ENCODE assay signal across 26 cellular contexts in the genomic region with DNA sequence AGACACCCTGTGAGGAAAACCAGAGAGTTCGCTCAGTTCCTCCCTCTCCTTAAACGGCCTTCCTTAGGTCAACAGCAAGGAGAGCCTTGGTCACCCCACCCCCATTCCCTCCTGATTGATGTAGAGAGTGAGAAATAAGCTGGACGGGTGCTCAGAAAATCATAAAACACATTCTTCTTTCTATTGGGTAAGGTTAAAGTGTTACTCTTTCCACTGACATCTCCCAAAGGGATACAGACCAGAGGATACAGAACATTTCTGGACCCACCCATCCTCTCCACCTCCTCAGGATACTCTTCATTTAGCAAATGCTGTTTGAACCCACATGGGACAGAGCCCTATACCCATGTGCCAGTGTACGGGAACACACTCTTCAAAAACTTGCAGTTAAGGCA. TPM values are rescaled to one million over a fixed set of nuclear protein-coding genes. Genes with fewer than 3 reads are reported as not detected.
A peak's percentile ranks its signal among the peaks of the same experiment; 100 is the strongest.
DNase-seq lines count a peak whose midpoint lies in the region; ATAC-seq lines count a peak whose summit lies in the region.
"Had no signal": no experiment of that assay in that cellular context is flagged by ENCODE, and none has a peak within 500 bp of the region (broad histone marks: within the 10 kb centered on the region; RNA-seq: fewer than 3 reads in every experiment).

No MANE protein-coding gene starts in this region.

- H3K4me3 Mint-ChIP-seq in activated naive CD4-positive, alpha-beta T cell treated with anti-CD3 and anti-CD28 coated beads, Interleukin-2, amount 50 U/mL, for 24 hours, result peak overlapping the region; percentile 72
- H3K4me3 Mint-ChIP-seq in activated naive CD8-positive, alpha-beta T cell treated with anti-CD3 and anti-CD28 coated beads for 36 hours, result peak overlapping the region; percentile 14
- peak overlapping the region; percentile 11 to 87 (median 72) for H3K4me3 Mint-ChIP-seq in naive thymus-derived CD4-positive, alpha-beta T cell

- H3K4me1 Mint-ChIP-seq in activated naive CD4-positive, alpha-beta T cell treated with anti-CD3 and anti-CD28 coated beads, Interleukin-2, amount 50 U/mL, for 24 hours, result peaks cover 18% of the 10 kb centered on the region
- peaks cover 7% of the 10 kb centered on the region for H3K4me1 Mint-ChIP-seq in activated naive CD8-positive, alpha-beta T cell treated with anti-CD3 and anti-CD28 coated beads for 36 hours
- peaks cover 7 to 46% (median 16%) of the 10 kb centered on the region in 7 donors for H3K4me1 Mint-ChIP-seq in naive thymus-derived CD4-positive, alpha-beta T cell

- DNase-seq in activated naive CD4-positive, alpha-beta T cell treated with Interleukin-2 at 50 U/mL for 16 hours, result no peak
- no peak for DNase-seq in activated naive CD8-positive, alpha-beta T cell treated with anti-CD3 and anti-CD28 coated beads for 36 hours
- DNase-seq in naive thymus-derived CD4-positive, alpha-beta T cell, result no peak
- DNase-seq in KG1 (lab: John Stamatoyannopoulos, UW) (no peak), 8988T (no peak), NCI-H69 (lab: John Stamatoyannopoulos, UW) (no peak)
- DNase-seq: C1 segment of cervical spinal cord; effector memory CD4-positive, alpha-beta T cell; hypothalamus; KBM-7; NCI-H2171; NCI-H526 treated with DMSO at 0.1 percent for 48 hours; stimulated activated CD4-positive, alpha-beta T cell treated with anti-CD3 and anti-CD28 coated beads, Interleukin-2, amount 100 ng/mL, for 48 hours had no signal

- no peak for ATAC-seq in naive thymus-derived CD4-positive, alpha-beta T cell
- no peak for ATAC-seq in HG03196 (IDR thresholded peaks at IDR 0.05; ENCODE audit: unreplicated experiment)

- peaks cover 0 to 6% of the 10 kb centered on the region in 2 donors for H3K4me1 ChIP-seq in naive thymus-derived CD4-positive, alpha-beta T cell (ENCODE audit: control insufficient read depth in 2 of 2, insufficient read depth in 2 of 2, low read length in 2 of 2)
- H3K4me1 ChIP-seq: HAP-1 had no signal

- CTCF ChIA-PET in naive thymus-derived CD4-positive, alpha-beta T cell (lab: Charles Lee), result interaction anchor here (0.9 kb wide), 1 partner anchor 25 kb away, joined by 4 read pairs; no protein-coding TSS in a partner anchor

- H3K36me3 ChIP-seq in naive thymus-derived CD4-positive, alpha-beta T cell (ENCODE audit: control insufficient read depth in 2 of 3, insufficient read depth in 3 of 3, low read length in 3 of 3), result no peaks in the 10 kb centered on the region
- H3K36me3 ChIP-seq: HAP-1, upper lobe of left lung had no signal

- H3K27ac ChIP-seq in naive thymus-derived CD4-positive, alpha-beta T cell (ENCODE audit: low read depth, low read length), result no peak overlapping the region
- H3K27ac ChIP-seq: RWPE1, SK-N-MC, upper lobe of left lung had no signal

- intact Hi-C loops in naive thymus-derived CD4-positive, alpha-beta T cell (cut with micrococcal nuclease), result loop anchor here in 1 of 2 donors (1.0 kb wide), 1 partner anchor 129 kb away; no protein-coding TSS in a partner anchor

- POLR2A ChIA-PET in naive thymus-derived CD4-positive, alpha-beta T cell (lab: Charles Lee), result interaction anchor here (0.9 kb wide), 2 partner anchors 23 to 50 kb away, joined by 4 read pairs; no protein-coding TSS in a partner anchor

- no peak overlapping the region for H3K27ac Mint-ChIP-seq in activated naive CD4-positive, alpha-beta T cell treated with anti-CD3 and anti-CD28 coated beads, Interleukin-2, amount 50 U/mL, for 24 hours
- H3K27ac Mint-ChIP-seq in activated naive CD8-positive, alpha-beta T cell treated with anti-CD3 and anti-CD28 coated beads for 36 hours, result no peak overlapping the region
- peak overlapping the region in 4 of 9 donors; percentile 56 to 85 (median 70) for H3K27ac Mint-ChIP-seq in naive thymus-derived CD4-positive, alpha-beta T cell
- H3K27ac Mint-ChIP-seq: activated naive CD4-positive, alpha-beta T cell treated with anti-CD3 and anti-CD28 coated beads, Interleukin-2, amount 50 U/mL, for 72 hours had no signal

- H3K4me3 ChIP-seq in naive thymus-derived CD4-positive, alpha-beta T cell (ENCODE audit: low read length), result no peak overlapping the region
- H3K4me3 ChIP-seq: HAP-1, SK-N-MC had no signal

- H3K27me3 Mint-ChIP-seq in activated naive CD4-positive, alpha-beta T cell treated with anti-CD3 and anti-CD28 coated beads, Interleukin-2, amount 50 U/mL, for 24 hours, result peaks cover 4% of the 10 kb centered on the region
- peaks cover 25% of the 10 kb centered on the region for H3K27me3 Mint-ChIP-seq in activated naive CD8-positive, alpha-beta T cell treated with anti-CD3 and anti-CD28 coated beads for 36 hours
- peaks cover 0 to 55% (median 13%) of the 10 kb centered on the region in 5 donors for H3K27me3 Mint-ChIP-seq in naive thymus-derived CD4-positive, alpha-beta T cell

- H3K27me3 ChIP-seq in naive thymus-derived CD4-positive, alpha-beta T cell (ENCODE audit: control insufficient read depth in 2 of 2, insufficient read depth in 2 of 2, low read length in 2 of 2), result no peaks in the 10 kb centered on the region

- no peaks in the 10 kb centered on the region for H3K36me3 Mint-ChIP-seq in activated naive CD4-positive, alpha-beta T cell treated with anti-CD3 and anti-CD28 coated beads, Interleukin-2, amount 50 U/mL, for 24 hours
- no peaks in the 10 kb centered on the region for H3K36me3 Mint-ChIP-seq in activated naive CD8-positive, alpha-beta T cell treated with anti-CD3 and anti-CD28 coated beads for 36 hours
- H3K36me3 Mint-ChIP-seq in naive thymus-derived CD4-positive, alpha-beta T cell, result no peaks in the 10 kb centered on the region
- H3K36me3 Mint-ChIP-seq: activated naive CD4-positive, alpha-beta T cell treated with anti-CD3 and anti-CD28 coated beads, Interleukin-2, amount 50 U/mL, for 72 hours had no signal

- H3K9me3 ChIP-seq in naive thymus-derived CD4-positive, alpha-beta T cell (ENCODE audit: control insufficient read depth in 2 of 3, low read length in 3 of 3), result no peaks in the 10 kb centered on the region
- H3K9me3 ChIP-seq: HAP-1, upper lobe of left lung had no signal

- H3K9me3 Mint-ChIP-seq in activated naive CD4-positive, alpha-beta T cell treated with anti-CD3 and anti-CD28 coated beads, Interleukin-2, amount 50 U/mL, for 24 hours, result no peaks in the 10 kb centered on the region
- H3K9me3 Mint-ChIP-seq in activated naive CD8-positive, alpha-beta T cell treated with anti-CD3 and anti-CD28 coated beads for 36 hours, result no peaks in the 10 kb centered on the region
- peaks cover 0 to 1% (median 0%) of the 10 kb centered on the region in 11 donors for H3K9me3 Mint-ChIP-seq in naive thymus-derived CD4-positive, alpha-beta T cell
- H3K9me3 Mint-ChIP-seq: activated naive CD4-positive, alpha-beta T cell treated with anti-CD3 and anti-CD28 coated beads, Interleukin-2, amount 50 U/mL, for 72 hours had no signal

RNA-seq across cellular contexts. Expression of gene KRT77, which starts 11.6 kb away (rescaled TPM):
- not detected for total RNA-seq in activated naive CD8-positive, alpha-beta T cell treated with anti-CD3 and anti-CD28 coated beads for 36 hours
- total RNA-seq in naive thymus-derived CD4-positive, alpha-beta T cell, result under 1 TPM in 2 of 5 experiments, not detected in 3; 0.11 to 0.13 TPM
- under 1 TPM; 0.08 to 0.10 TPM for polyA plus RNA-seq in naive thymus-derived CD4-positive, alpha-beta T cell
- total RNA-seq: activated naive CD4-positive, alpha-beta T cell treated with anti-CD3 and anti-CD28 coated beads, Interleukin-2, amount 50 U/mL, for 72 hours; esophagus mucosa; frontal cortex; liver; mononuclear cell; T-helper 2 cell treated with Interferon-gamma antibody and Interleukin-4, amounts not matched to agents 100 ng/mL and 5 ng/mL, for 36 hours; upper lobe of left lung had no signal
- polyA plus RNA-seq: AG04450, liver had no signal

RNA-seq across cellular contexts. Expression of gene KRT1, which starts 34.7 kb away (rescaled TPM):
- not detected for total RNA-seq in activated naive CD8-positive, alpha-beta T cell treated with anti-CD3 and anti-CD28 coated beads for 36 hours
- 1 to 10 TPM in 2 of 5 experiments, under 1 TPM in 1, not detected in 2; 0.27 to 5.6 (median 2.3) TPM for total RNA-seq in naive thymus-derived CD4-positive, alpha-beta T cell
- polyA plus RNA-seq in naive thymus-derived CD4-positive, alpha-beta T cell, result 1 to 10 TPM; 5.2 to 9.4 TPM
- total RNA-seq: activated naive CD4-positive, alpha-beta T cell treated with anti-CD3 and anti-CD28 coated beads, Interleukin-2, amount 50 U/mL, for 72 hours had no signal
- polyA plus RNA-seq: AG04450 had no signal

Comparison
In these comparisons a context has a peak if more than half of its experiments do, and no peak if none do; other contexts are left out.
1. H3K4me3 Mint-ChIP-seq: peak in every context shown above with its lines; median percentile 72 in activated naive CD4-positive, alpha-beta T cell treated with anti-CD3 and anti-CD28 coated beads, Interleukin-2, amount 50 U/mL, for 24 hours; 72 in naive thymus-derived CD4-positive, alpha-beta T cell; 14 in activated naive CD8-positive, alpha-beta T cell treated with anti-CD3 and anti-CD28 coated beads for 36 hours.